Comparison of ENCODE assay signal across 20 cellular contexts in genomic region chr10:100175873-100176272, GRCh38.
"Had no signal": no experiment of that assay in that cellular context is flagged by ENCODE, and none has a peak within 500 bp of the region (broad histone marks: within the 10 kb centered on the region; RNA-seq: fewer than 3 reads in every experiment).

No MANE protein-coding gene starts in this region.

- H3K27me3 ChIP-seq: sigmoid colon, upper lobe of right lung had no signal

- H3K27me3 Mint-ChIP-seq: activated CD4-positive, alpha-beta memory T cell treated with anti-CD3 and anti-CD28 coated beads for 36 hours; activated CD8-positive, alpha-beta memory T cell treated with anti-CD3 and anti-CD28 coated beads, Interleukin-2, amount 10 ng/mL, durations not matched to agents 7 days and 5 days; activated naive CD4-positive, alpha-beta T cell treated with anti-CD3 and anti-CD28 coated beads, Interleukin-2, amount 10 ng/mL, durations not matched to agents 7 days and 5 days; activated naive CD8-positive, alpha-beta T cell treated with anti-CD3 and anti-CD28 coated beads, Interleukin-2, amount 50 U/mL, for 24 hours; T-helper 17 cell had no signal

- H3K4me3 Mint-ChIP-seq: activated CD4-positive, alpha-beta memory T cell treated with anti-CD3 and anti-CD28 coated beads for 36 hours; activated CD8-positive, alpha-beta memory T cell treated with anti-CD3 and anti-CD28 coated beads, Interleukin-2, amount 10 ng/mL, durations not matched to agents 7 days and 5 days; activated naive CD4-positive, alpha-beta T cell treated with anti-CD3 and anti-CD28 coated beads, Interleukin-2, amount 10 ng/mL, durations not matched to agents 7 days and 5 days; activated naive CD8-positive, alpha-beta T cell treated with anti-CD3 and anti-CD28 coated beads, Interleukin-2, amount 50 U/mL, for 24 hours; nephron progenitor cell; T-helper 17 cell had no signal

- H3K4me1 ChIP-seq: sigmoid colon had no signal

- H3K27ac Mint-ChIP-seq: activated CD4-positive, alpha-beta memory T cell treated with anti-CD3 and anti-CD28 coated beads for 36 hours; activated CD8-positive, alpha-beta memory T cell treated with anti-CD3 and anti-CD28 coated beads, Interleukin-2, amount 10 ng/mL, durations not matched to agents 7 days and 5 days; activated naive CD4-positive, alpha-beta T cell treated with anti-CD3 and anti-CD28 coated beads, Interleukin-2, amount 10 ng/mL, durations not matched to agents 7 days and 5 days; activated naive CD8-positive, alpha-beta T cell treated with anti-CD3 and anti-CD28 coated beads, Interleukin-2, amount 50 U/mL, for 24 hours; T-helper 17 cell had no signal

- ATAC-seq: activated CD8-positive, alpha-beta memory T cell treated with anti-CD3 and anti-CD28 coated beads, Interleukin-2, amount 10 ng/mL, durations not matched to agents 7 days and 5 days; activated naive CD8-positive, alpha-beta T cell treated with anti-CD3 and anti-CD28 coated beads, Interleukin-2, amount 50 U/mL, for 24 hours; left ventricle myocardium superior; T-helper 17 cell; upper lobe of right lung had no signal

- H3K27ac ChIP-seq: sigmoid colon, upper lobe of right lung had no signal

- H3K4me3 ChIP-seq: sigmoid colon, upper lobe of right lung had no signal

- H3K9me3 ChIP-seq: sigmoid colon, upper lobe of right lung had no signal

- H3K9me3 Mint-ChIP-seq: activated naive CD4-positive, alpha-beta T cell treated with anti-CD3 and anti-CD28 coated beads, Interleukin-2, amount 10 ng/mL, durations not matched to agents 7 days and 5 days had no signal

- DNase-seq: activated CD4-positive, alpha-beta memory T cell treated with anti-CD3 and anti-CD28 coated beads for 36 hours; activated CD4-positive, alpha-beta T cell treated with anti-CD3 and anti-CD28 coated beads for 48 hours; activated CD8-positive, alpha-beta memory T cell treated with anti-CD3 and anti-CD28 coated beads, Interleukin-2, amount 10 ng/mL, durations not matched to agents 7 days and 5 days; activated effector memory CD4-positive, alpha-beta T cell treated with anti-CD3 and anti-CD28 coated beads, Interleukin-2, amount 50 U/mL, for 16 hours; activated naive CD4-positive, alpha-beta T cell treated with anti-CD3 and anti-CD28 coated beads, Interleukin-2, amount 10 ng/mL, durations not matched to agents 7 days and 5 days; activated naive CD8-positive, alpha-beta T cell treated with anti-CD3 and anti-CD28 coated beads, Interleukin-2, amount 50 U/mL, for 24 hours; activated T-cell treated with anti-CD3 and anti-CD28 coated beads for 4 hours; effector memory CD4-positive, alpha-beta T cell; hippocampal formation; kidney glomerular epithelial cell; left ventricle myocardium superior; midbrain; nephron progenitor cell; nucleus accumbens; sigmoid colon; stimulated activated CD4-positive, alpha-beta T cell treated with anti-CD3 and anti-CD28 coated beads, Interleukin-4, amount 100 ng/mL, for 1 hour; stimulated activated naive CD4-positive, alpha-beta T cell treated with Interleukin-2 at 50 U/mL for 16 hours; SW 1271; T-helper 17 cell; upper lobe of right lung had no signal
